Comparison of ENCODE assay signal across 24 cellular contexts in genomic region chr2:203490391-203490790, GRCh38. TPM values are rescaled to one million over a fixed set of nuclear protein-coding genes. Genes with fewer than 3 reads are reported as not detected.
A peak's percentile ranks its signal among the peaks of the same experiment; 100 is the strongest.
DNase-seq lines count a peak whose midpoint lies in the region; ATAC-seq, FAIRE-seq and TF ChIP-seq lines count a peak whose summit lies in the region.
"Had no signal": no experiment of that assay in that cellular context is flagged by ENCODE, and none has a peak within 500 bp of the region (broad histone marks: within the 10 kb centered on the region; RNA-seq: fewer than 3 reads in every experiment).

No MANE protein-coding gene starts in this region.

- TF ChIP-seq CTCF in hepatocyte (IDR thresholded peaks at IDR 0.05; ENCODE audit: poor library complexity) = no peak
- no peak for TF ChIP-seq CTCF in HepG2 (CRISPR knock-in tag; IDR thresholded peaks at IDR 0.05)

- peaks cover 0 to 11% (median 0%) of the 10 kb centered on the region in 4 donors for H3K4me1 Mint-ChIP-seq in naive thymus-derived CD8-positive, alpha-beta T cell
- H3K4me1 Mint-ChIP-seq: GM23338 had no signal

- FAIRE-seq in HepG2 (lab: Jason Lieb, UNC) = no peak
- FAIRE-seq in small intestine (lab: Jason Lieb, UNC) = peak; percentile 90
- FAIRE-seq: A204.1, D721Med, G401.6, GM12892, GM18507, H54, K562 had no signal

- peaks cover 0 to 1% (median 0%) of the 10 kb centered on the region in 5 donors for H3K27me3 Mint-ChIP-seq in naive thymus-derived CD8-positive, alpha-beta T cell
- H3K27me3 Mint-ChIP-seq: CD4-positive, alpha-beta T cell had no signal

- CTCF ChIA-PET in HepG2 (lab: Yijun Ruan, JAX; ENCODE audit: low intra/inter-chr PET ratio, low total read pairs) = no interaction called here

- H3K79me2 ChIP-seq in hepatocyte = peaks cover 30% of the 10 kb centered on the region
- H3K79me2 ChIP-seq in HepG2 (ENCODE audit: insufficient read depth, low read length) = no peaks in the 10 kb centered on the region

- H4K20me1 ChIP-seq in hepatocyte (ENCODE audit: insufficient read depth, poor library complexity, severe bottlenecking) (no peaks in the 10 kb centered on the region), HepG2 (ENCODE audit: insufficient read depth, low read length) (no peaks in the 10 kb centered on the region)

- no peak overlapping the region for H3K27ac Mint-ChIP-seq in naive thymus-derived CD8-positive, alpha-beta T cell
- H3K27ac Mint-ChIP-seq: CD4-positive, alpha-beta T cell; GM23338; HFFc6 had no signal

- TF ChIP-seq EP300 in HepG2 (IDR thresholded peaks at IDR 0.05; ENCODE audit: low read depth in 2 of 2, low read length in 2 of 2) (no peak), HepG2 (CRISPR knock-in tag; IDR thresholded peaks at IDR 0.05; ENCODE audit: borderline replicate concordance) (no peak)

- in situ Hi-C loops in HepG2 (cut with HindIII; ENCODE audit: extremely low pct_ligation_motif_present, low pct_unique_long_range_greater_than_20kb) = no loop called here

- BruUV-seq in HepG2 (replicated peaks; lab: Mats Ljungman, UMichigan) = no TSS peak

- no peaks in the 10 kb centered on the region for H3K36me3 Mint-ChIP-seq in naive thymus-derived CD8-positive, alpha-beta T cell

- H3K9me2 ChIP-seq in hepatocyte (replicated peaks; ENCODE audit: insufficient read depth) = no peaks in the 10 kb centered on the region

- ATAC-seq in HepG2 = peak; percentile 58
- ATAC-seq in naive thymus-derived CD8-positive, alpha-beta T cell = no peak
- ATAC-seq: GM23338, HCT116, K562 had no signal

- POLR2A ChIA-PET in HepG2 (lab: Yijun Ruan, JAX) = interaction anchor here (1.4 kb wide), 1 partner anchor 45 kb away, joined by 3 read pairs; no protein-coding TSS in a partner anchor
- POLR2A ChIA-PET in naive thymus-derived CD8-positive, alpha-beta T cell (lab: Charles Lee) = interaction anchor here (0.7 kb wide), 1 partner anchor 316 kb away, joined by 6 read pairs; no protein-coding TSS in a partner anchor

- peak overlapping the region; percentile 10 for H3K27ac ChIP-seq in hepatocyte
- H3K27ac ChIP-seq in HepG2 (ENCODE audit: extremely low read length, insufficient read depth, low read length) = peak overlapping the region; percentile 10
- H3K27ac ChIP-seq in muscle layer of duodenum (ENCODE audit: low read length) = peak overlapping the region; percentile 58
- H3K27ac ChIP-seq in small intestine (ENCODE audit: low read depth in 1 of 2, low read length in 1 of 2) = peak overlapping the region; percentile 11 to 31
- H3K27ac ChIP-seq: C4-2B had no signal

- 85% methylated on average over 3 of the region's 3 CpGs for WGBS in hepatocyte (ENCODE audit: low lambda C conversion rate, missing lambda C conversion rate)
- WGBS in HepG2 (ENCODE audit: low lambda C conversion rate) = 83% methylated on average over 3 of the region's 3 CpGs
- WGBS in small intestine, 3 donors = 20 to 57% (median 32%) methylated on average over 3 of the region's 3 CpGs

- H3K4me2 ChIP-seq in hepatocyte (no peak overlapping the region), HepG2 (ENCODE audit: low read depth, low read length) (0 out of 2 replicates have a peak overlapping the region, but pooled peaks have one; percentile 4)
- H3K4me2 ChIP-seq: GM23338 had no signal

- no peak overlapping the region for H3K4me3 ChIP-seq in hepatocyte
- H3K4me3 ChIP-seq in HepG2 (replicated peaks in 1 of 3; ENCODE audit: insufficient read depth in 1 of 3, low read depth in 2 of 3, low read length in 3 of 3) = no peak overlapping the region
- H3K4me3 ChIP-seq in muscle layer of duodenum (ENCODE audit: low read depth in 1 of 2, low read length in 2 of 2) = no peak overlapping the region
- no peak overlapping the region for H3K4me3 ChIP-seq in small intestine (ENCODE audit: low read depth in 1 of 2, low read length in 2 of 2)
- H3K4me3 ChIP-seq: GM23338, K562 had no signal

- TF ChIP-seq RAD21 in HepG2 (CRISPR knock-in tag; IDR thresholded peaks at IDR 0.05) = no peak

- H3K36me3 ChIP-seq in hepatocyte (replicated peaks; ENCODE audit: insufficient read depth, low read depth) = no peaks in the 10 kb centered on the region
- peaks cover 7 to 22% of the 10 kb centered on the region in 2 experiments for H3K36me3 ChIP-seq in HepG2 (replicated peaks in 1 of 2; ENCODE audit: control insufficient read depth in 1 of 2, insufficient read depth in 2 of 2, low read length in 2 of 2)
- peaks cover 8 to 16% of the 10 kb centered on the region in 2 donors for H3K36me3 ChIP-seq in muscle layer of duodenum (ENCODE audit: control insufficient read depth in 1 of 2, insufficient read depth in 2 of 2, low read length in 2 of 2)
- peaks cover 0 to 2% of the 10 kb centered on the region in 2 donors for H3K36me3 ChIP-seq in small intestine (ENCODE audit: control insufficient read depth in 2 of 2, insufficient read depth in 2 of 2, low read length in 2 of 2)

- H3K9me3 Mint-ChIP-seq in naive thymus-derived CD8-positive, alpha-beta T cell = no peaks in the 10 kb centered on the region
- H3K9me3 Mint-ChIP-seq: CD4-positive, alpha-beta T cell; GM23338; HFFc6 had no signal

- H3K27me3 ChIP-seq in hepatocyte (no peaks in the 10 kb centered on the region), HepG2 (ENCODE audit: control insufficient read depth in 1 of 2, insufficient read depth in 2 of 2, low read length in 2 of 2) (no peaks in the 10 kb centered on the region), muscle layer of duodenum (ENCODE audit: low read depth, low read length) (no peaks in the 10 kb centered on the region), small intestine (ENCODE audit: control insufficient read depth in 2 of 2, insufficient read depth in 2 of 2, low read length in 2 of 2) (no peaks in the 10 kb centered on the region)

- intact Hi-C loops in HepG2 (cut with micrococcal nuclease; ENCODE audit: unreplicated experiment) = no loop called here

- H3K9me3 ChIP-seq in hepatocyte (ENCODE audit: low read depth) = no peaks in the 10 kb centered on the region
- H3K9me3 ChIP-seq in HepG2 (ENCODE audit: low read length) = no peaks in the 10 kb centered on the region
- no peaks in the 10 kb centered on the region for H3K9me3 ChIP-seq in muscle layer of duodenum (ENCODE audit: control insufficient read depth in 1 of 2, low read length in 2 of 2)
- H3K9me3 ChIP-seq in small intestine (ENCODE audit: control insufficient read depth, low read depth) = no peaks in the 10 kb centered on the region
- H3K9me3 ChIP-seq: Caco-2 had no signal

- H3K4me3 Mint-ChIP-seq in naive thymus-derived CD8-positive, alpha-beta T cell = no peak overlapping the region
- H3K4me3 Mint-ChIP-seq: CD4-positive, alpha-beta T cell; GM23338; HFFc6 had no signal

- no peak overlapping the region for H3K9ac ChIP-seq in HepG2 (ENCODE audit: insufficient read depth, low read depth, low read length)

- H2AFZ ChIP-seq in hepatocyte (no peak overlapping the region), HepG2 (ENCODE audit: low read length) (no peak overlapping the region)
- H2AFZ ChIP-seq: GM23338 had no signal

- H3K4me1 ChIP-seq in hepatocyte (ENCODE audit: insufficient read depth) (no peaks in the 10 kb centered on the region), HepG2 (ENCODE audit: insufficient read depth, low read length) (peaks cover 15% of the 10 kb centered on the region), muscle layer of duodenum (ENCODE audit: control insufficient read depth in 1 of 2, insufficient read depth in 2 of 2, low read length in 2 of 2) (no peaks in the 10 kb centered on the region), small intestine (ENCODE audit: control insufficient read depth in 2 of 2, insufficient read depth in 1 of 2, low read depth in 1 of 2, low read length in 1 of 2) (no peaks in the 10 kb centered on the region)
- H3K4me1 ChIP-seq: Caco-2 had no signal

- TF ChIP-seq POLR2A in HepG2 (IDR thresholded peaks at IDR 0.05; ENCODE audit: insufficient read depth in 1 of 2, low read depth in 2 of 2, low read length in 2 of 2) = no peak

- DNase-seq in hepatocyte (ENCODE audit: low spot score) = peak; percentile 16
- DNase-seq in HepG2 (ENCODE audit: low spot score) = peak; percentile 8
- peak; percentile 87 for DNase-seq in small intestine
- no peak for DNase-seq in NCI-H2171 treated with DMSO at 0.1 percent for 48 hours (lab: John Stamatoyannopoulos, UW)
- DNase-seq in NCI-H1930 (lab: John Stamatoyannopoulos, UW) = no peak
- no peak for DNase-seq in HuH-7 (ENCODE audit: low spot score)
- no peak for DNase-seq in naive thymus-derived CD8-positive, alpha-beta T cell
- DNase-seq: ACHN; AML-193; Caco-2; CD4-positive, alpha-beta T cell; HFFc6; IMR-90 had no signal

TF ChIP-seq in HepG2, 621 proteins besides CTCF, POLR2A, EP300 and RAD21 (continues in another document):
- TF ChIP-seq SOX5 (CRISPR knock-in tag; IDR thresholded peaks at IDR 0.05; ENCODE audit: borderline replicate concordance) = 0 out of 2 replicates have a peak, but pooled peaks have one; percentile 26

RNA-seq across cellular contexts. Expression of gene RAPH1, which starts 44.7 kb away (rescaled TPM):
- total RNA-seq in hepatocyte (14.6 and 22.1 TPM in 2 replicates), HepG2 (2016; rRNA removed; fragmentation: Illumina TruSeq; extraction: Trizol) (6.7 and 17.9 TPM in 2 replicates)
- polyA plus RNA-seq in hepatocyte (8.3 and 12.9 TPM in 2 replicates), HepG2 (2011; rRNA removed) (5.3 TPM in 2 replicates), small intestine (1 to 10 TPM; 6.2 to 6.9 (median 6.8) TPM)
- total RNA-seq in HepG2 (2016; cell fraction: cytosol; rRNA removed; fragmentation: Illumina TruSeq; extraction: Trizol; ENCODE audit: low read depth) = 9.6 and 10.3 TPM in 2 replicates
- 6.1 and 18.5 TPM in 2 replicates for total RNA-seq in HepG2 (2016; cell fraction: insoluble cytoplasmic fraction; rRNA removed; fragmentation: Illumina TruSeq; extraction: Trizol)
- total RNA-seq in HepG2 (2016; cell fraction: membrane; rRNA removed; fragmentation: Illumina TruSeq; extraction: Trizol) = 11.9 and 16.6 TPM in 2 replicates
- 14.0 and 19.2 TPM in 2 replicates for total RNA-seq in HepG2 (2016; cell fraction: nucleus; rRNA removed; fragmentation: Illumina TruSeq; extraction: Trizol)
- polyA plus RNA-seq in HepG2 (2011; cell fraction: cytosol; rRNA removed) = 2.0 and 2.9 TPM in 2 replicates
- polyA plus RNA-seq in HepG2 (2011; cell fraction: nucleus; rRNA removed) = 4.2 and 5.9 TPM in 2 replicates
- polyA plus RNA-seq in HepG2 (2012) = 6.5 and 7.6 TPM in 2 replicates
- polyA plus RNA-seq in HepG2 (2016; cell fraction: cytosol; fragmentation: Illumina TruSeq; extraction: Trizol; ENCODE audit: low read depth) = 1.4 and 2.7 TPM in 2 replicates
- polyA plus RNA-seq in HepG2 (2016; cell fraction: insoluble cytoplasmic fraction; fragmentation: Illumina TruSeq; extraction: Trizol; ENCODE audit: low read depth) = 6.2 and 8.1 TPM in 2 replicates
- polyA plus RNA-seq in HepG2 (2016; cell fraction: membrane; fragmentation: Illumina TruSeq; extraction: Trizol; ENCODE audit: low read depth) = 2.3 and 2.5 TPM in 2 replicates
- polyA plus RNA-seq in HepG2 (2016; cell fraction: nucleus; fragmentation: Illumina TruSeq; extraction: Trizol; ENCODE audit: insufficient read depth, low read depth) = 12.1 and 13.7 TPM in 2 replicates
- 9.4 and 9.7 TPM in 2 replicates for polyA minus RNA-seq in HepG2 (2011; rRNA and poly(A)+ RNA removed; ENCODE audit: low replicate concordance)
- polyA minus RNA-seq in HepG2 (2011; cell fraction: cytosol; rRNA and poly(A)+ RNA removed) = 9.3 and 11.0 TPM in 2 replicates
- 13.0 and 19.0 TPM in 2 replicates for polyA minus RNA-seq in HepG2 (2011; cell fraction: nucleus; rRNA and poly(A)+ RNA removed)
- total RNA-seq in naive thymus-derived CD8-positive, alpha-beta T cell = 1 to 10 TPM; 1.7 to 2.1 TPM
- polyA plus RNA-seq in naive thymus-derived CD8-positive, alpha-beta T cell = under 1 TPM in 2 of 3 donors, not detected in 1; 0.31 to 0.39 TPM

Comparison
In these comparisons a context has a peak if more than half of its experiments do, and no peak if none do; other contexts are left out.
1. DNase-seq: peak in hepatocyte (single experiment), HepG2 (single experiment) and small intestine (single experiment); none in NCI-H2171 treated with DMSO at 0.1 percent for 48 hours (single experiment), NCI-H1930 (0 of 2), HuH-7 (single experiment) and naive thymus-derived CD8-positive, alpha-beta T cell (0 of 10).
2. Peak in every context shown above with its lines, with median percentiles within 50 percentile points of each other: H3K27ac ChIP-seq.